ENCODE assay signal across 8 cellular contexts in the genomic region with DNA sequence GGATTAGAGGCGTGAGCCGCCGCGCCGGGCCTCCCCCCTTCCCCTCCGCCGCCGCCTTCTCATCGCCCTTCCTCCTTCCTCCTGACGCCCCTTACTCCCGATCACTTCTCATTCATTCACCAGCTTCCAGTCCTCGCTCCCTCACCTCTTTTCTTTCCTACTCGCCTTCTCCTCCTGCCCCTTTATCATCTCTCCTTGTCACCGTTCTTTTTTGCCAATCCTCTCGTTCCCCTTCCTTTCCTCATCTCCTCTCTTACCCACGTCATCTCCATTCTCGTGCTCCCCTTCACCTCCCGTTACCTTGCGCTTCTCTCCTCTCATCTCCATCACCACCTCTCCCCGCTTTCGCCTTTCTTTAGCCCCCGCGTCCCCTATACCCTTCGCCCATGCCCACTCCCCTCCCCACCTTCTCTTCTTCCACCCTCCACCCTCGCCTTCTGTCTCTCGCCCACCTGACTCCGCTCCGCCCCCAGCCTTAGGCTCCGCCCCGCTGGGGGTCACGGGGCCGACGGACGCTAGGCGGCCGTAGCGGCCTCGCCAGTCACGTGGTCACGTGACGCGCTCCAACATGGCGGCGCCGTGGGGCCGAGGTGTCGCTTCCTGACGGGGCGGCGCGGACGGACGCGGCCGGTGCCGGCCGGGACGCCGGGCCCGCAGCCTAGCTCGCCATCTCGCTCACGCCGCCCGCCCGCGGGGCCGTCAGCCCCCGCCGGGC. TPM values are rescaled to one million over a fixed set of nuclear protein-coding genes. Genes with fewer than 3 reads are reported as not detected.
A peak's percentile ranks its signal among the peaks of the same experiment; 100 is the strongest.
DNase-seq lines count a peak whose midpoint lies in the region; ATAC-seq and TF ChIP-seq lines count a peak whose summit lies in the region.

ARFGEF2 (plus strand) TSS at position 544 of the 715 bp plus-strand sequence. CDS start 179 bp downstream, outside the sequence.

- DNase-seq in GM13977 (ENCODE audit: low spot score) (peak; percentile 97), NCI-H1694 treated with DMSO at 0.1 percent for 48 hours (lab: John Stamatoyannopoulos, UW) (peak; percentile 51), T-helper 2 cell (peak; percentile 83 to 93 (median 86)), left ventricle myocardium superior (peak; percentile 96), psoas muscle (peak; percentile 93 to 96)

- H3K9me3 ChIP-seq in psoas muscle = no peaks in the 10 kb centered on the region

- in situ Hi-C loops in GM13977 (cut with MboI; ENCODE audit: low pct_unique_long_range_greater_than_20kb, low sequenced_read_pairs, unreplicated experiment) = no loop called here

- intact Hi-C loops in left ventricle myocardium superior (cut with micrococcal nuclease) = no loop called here
- intact Hi-C loops in psoas muscle (cut with DNase I) = no loop called here

- WGBS in psoas muscle, 3 donors = 0 to 1% (median 0%) methylated on average over 56 to 70 of the region's 70 CpGs
- WGBS in urinary bladder = under 1% methylated on average over 70 of the region's 70 CpGs

- H3K27ac ChIP-seq in angular gyrus (ENCODE audit: low read depth, low read length) (peak within 1 kb of the TSS; percentile 93), psoas muscle (peak within 1 kb of the TSS; percentile 95), urinary bladder (ENCODE audit: low read depth) (peak within 1 kb of the TSS; percentile 94)

- H3K4me3 ChIP-seq in psoas muscle (peak within 1 kb of the TSS; percentile 77), urinary bladder (ENCODE audit: low read depth, low read length) (peak within 1 kb of the TSS; percentile 78)

- H3K27me3 ChIP-seq in psoas muscle (ENCODE audit: insufficient read depth in 3 of 3, low read length in 2 of 3) = no peaks in the 10 kb centered on the region

- peak; percentile 65 for ATAC-seq in HG02884 (IDR thresholded peaks at IDR 0.05; ENCODE audit: unreplicated experiment)
- ATAC-seq in left ventricle myocardium superior = peak; percentile 92
- ATAC-seq in psoas muscle = peak; percentile 96 to 97 (median 97)

- TF ChIP-seq CTCF in GM13977 (IDR thresholded peaks at IDR 0.05; ENCODE audit: extremely low read depth, insufficient read depth, missing control alignments) = no peak
- TF ChIP-seq CTCF in psoas muscle (IDR thresholded peaks at IDR 0.05) = no peak

- peaks cover 37% of the 10 kb centered on the region for H3K4me1 ChIP-seq in psoas muscle
- H3K4me1 ChIP-seq in urinary bladder (ENCODE audit: insufficient read depth) = no peaks in the 10 kb centered on the region

- H3K36me3 ChIP-seq in psoas muscle (ENCODE audit: insufficient read depth in 1 of 2, low read depth in 1 of 2) (no peaks in the 10 kb centered on the region), urinary bladder (ENCODE audit: insufficient read depth) (no peaks in the 10 kb centered on the region)

RNA-seq across cellular contexts. Expression of gene ARFGEF2, which starts in this region (rescaled TPM):
- total RNA-seq in left ventricle myocardium superior (44.9 TPM), psoas muscle (10 to 100 TPM; 21.3 to 36.1 (median 23.4) TPM), urinary bladder (47.3 TPM)
- polyA plus RNA-seq in psoas muscle (10 to 100 TPM in 2 of 3 donors, 1 to 10 TPM in 1; 7.8 to 23.7 (median 12.5) TPM), urinary bladder (13.7 TPM)

Comparison
In these comparisons a context has a peak if more than half of its experiments do, and no peak if none do; other contexts are left out.
1. Peak in every context shown above with its lines: DNase-seq, ATAC-seq, H3K4me3 ChIP-seq and H3K27ac ChIP-seq.